Comparison of ENCODE assay signal across 7 cellular contexts in genomic region chr12:109406147-109406546, GRCh38. TPM values are rescaled to one million over a fixed set of nuclear protein-coding genes. Genes with fewer than 3 reads are reported as not detected.
"Had no signal": no experiment of that assay in that cellular context is flagged by ENCODE, and none has a peak within 500 bp of the region (broad histone marks: within the 10 kb centered on the region; RNA-seq: fewer than 3 reads in every experiment).

No MANE protein-coding gene starts in this region.

RNA-seq across cellular contexts. Expression of gene MYO1H, which starts 58.4 kb away (rescaled TPM):
- total RNA-seq: stomach, thoracic aorta, transverse colon, ureter, urinary bladder, uterus, vagina had no signal
- polyA plus RNA-seq: urinary bladder had no signal
